ENCODE assay signal across 23 cellular contexts in genomic region chr4:136562842-136563241, GRCh38.
DNase-seq lines count a peak whose midpoint lies in the region; ATAC-seq, FAIRE-seq and TF ChIP-seq lines count a peak whose summit lies in the region.
"Had no signal": no experiment of that assay in that cellular context is flagged by ENCODE, and none has a peak within 500 bp of the region (broad histone marks: within the 10 kb centered on the region; RNA-seq: fewer than 3 reads in every experiment).

No MANE protein-coding gene starts in this region.

- H3K36me3 ChIP-seq in GM23248 (ENCODE audit: low read depth) (no peaks in the 10 kb centered on the region), astrocyte (ENCODE audit: insufficient read depth, low read length) (no peaks in the 10 kb centered on the region)
- H3K36me3 ChIP-seq: esophagus muscularis mucosa, prostate gland had no signal

- H2AFZ ChIP-seq in GM23248 (no peak overlapping the region), astrocyte (ENCODE audit: low read depth, low read length) (no peak overlapping the region)

- H3K27ac ChIP-seq in GM23248 (no peak overlapping the region), astrocyte (ENCODE audit: low read depth, low read length) (no peak overlapping the region)
- H3K27ac ChIP-seq: esophagus muscularis mucosa, prostate gland had no signal

- no peak for FAIRE-seq in astrocyte (lab: Jason Lieb, UNC)
- FAIRE-seq: keratinocyte, TTC549 had no signal

- DNase-seq in GM23248 (peak; percentile 1), astrocyte (ENCODE audit: low read depth) (peak; percentile 47), fibroblast of the aortic adventitia (ENCODE audit: low read depth) (peak; percentile 4), renal cortical epithelial cell (ENCODE audit: low read depth) (peak; percentile 47), NCI-H69 (lab: John Stamatoyannopoulos, UW) (no peak)
- DNase-seq: activated CD4-positive, alpha-beta T cell treated with anti-CD3 and anti-CD28 coated beads, Interleukin-2, amount 10 ng/mL, durations not matched to agents 24 days and 14 days; activated CD8-positive, alpha-beta memory T cell treated with anti-CD3 and anti-CD28 coated beads, Interleukin-2, amount 50 U/mL, for 4 hours; CD8-positive, alpha-beta memory T cell; central memory CD4-positive, alpha-beta T cell; DND-41; effector CD4-positive, alpha-beta T cell; hippocampal formation; NCI-H1105 treated with DMSO at 0.1 percent for 48 hours; NCI-H2107; NCI-H510A had no signal

- ATAC-seq in HG03442 (IDR thresholded peaks at IDR 0.05; ENCODE audit: unreplicated experiment) (no peak), GM19397 (IDR thresholded peaks at IDR 0.05; ENCODE audit: unreplicated experiment) (no peak), GM19035 (IDR thresholded peaks at IDR 0.05; ENCODE audit: unreplicated experiment) (no peak)
- ATAC-seq: natural killer cell treated with Interleukin-12 subunit alpha and Interleukin-12 subunit beta and Interleukin-15 and Interleukin-18, amount 100 ng/mL, for 72 hours had no signal

- H3K27me3 Mint-ChIP-seq in astrocyte (ENCODE audit: low read depth, unreplicated experiment): no peaks in the 10 kb centered on the region
- H3K27me3 Mint-ChIP-seq: activated CD4-positive, alpha-beta T cell treated with anti-CD3 and anti-CD28 coated beads, Interleukin-2, amount 10 ng/mL, durations not matched to agents 24 days and 14 days; CD8-positive, alpha-beta memory T cell; natural killer cell treated with Interleukin-12 subunit alpha and Interleukin-12 subunit beta and Interleukin-15 and Interleukin-18, amount 100 ng/mL, for 72 hours had no signal

- no peak for TF ChIP-seq CTCF in astrocyte (IDR thresholded peaks at IDR 0.05; ENCODE audit: insufficient read depth, low read depth, low read length)
- TF ChIP-seq CTCF in fibroblast of the aortic adventitia (IDR thresholded peaks at IDR 0.05; ENCODE audit: insufficient read depth, low read length): no peak

- no peaks in the 10 kb centered on the region for H3K9me3 Mint-ChIP-seq in astrocyte (ENCODE audit: unreplicated experiment)
- H3K9me3 Mint-ChIP-seq: activated CD4-positive, alpha-beta T cell treated with anti-CD3 and anti-CD28 coated beads, Interleukin-2, amount 10 ng/mL, durations not matched to agents 24 days and 14 days had no signal

- no peak overlapping the region for H3K4me3 ChIP-seq in GM23248
- no peak overlapping the region for H3K4me3 ChIP-seq in astrocyte (ENCODE audit: insufficient read depth, low read depth, low read length)
- no peak overlapping the region for H3K4me3 ChIP-seq in fibroblast of the aortic adventitia (ENCODE audit: low read depth, low read length)
- H3K4me3 ChIP-seq: esophagus muscularis mucosa, prostate gland had no signal

- H3K9ac ChIP-seq in GM23248 (no peak overlapping the region), astrocyte (ENCODE audit: low read length) (no peak overlapping the region)

- H4K20me1 ChIP-seq in GM23248 (ENCODE audit: insufficient read depth) (no peaks in the 10 kb centered on the region), astrocyte (ENCODE audit: insufficient read depth, low read length) (no peaks in the 10 kb centered on the region)

- no peaks in the 10 kb centered on the region for H3F3A ChIP-seq in GM23248 (ENCODE audit: insufficient read depth)

- H3K9me2 ChIP-seq in GM23248 (ENCODE audit: insufficient read depth): no peaks in the 10 kb centered on the region

- no peaks in the 10 kb centered on the region for H3K36me3 Mint-ChIP-seq in astrocyte (ENCODE audit: low read depth, unreplicated experiment)
- H3K36me3 Mint-ChIP-seq: CD8-positive, alpha-beta memory T cell; natural killer cell treated with Interleukin-12 subunit alpha and Interleukin-12 subunit beta and Interleukin-15 and Interleukin-18, amount 100 ng/mL, for 72 hours had no signal

- H3K4me1 ChIP-seq in GM23248 (ENCODE audit: insufficient read depth) (no peaks in the 10 kb centered on the region), astrocyte (ENCODE audit: insufficient read depth, low read length) (no peaks in the 10 kb centered on the region)
- H3K4me1 ChIP-seq: esophagus muscularis mucosa, prostate gland had no signal

- H3K4me1 Mint-ChIP-seq in astrocyte (ENCODE audit: low read depth, unreplicated experiment): peaks cover 6% of the 10 kb centered on the region
- H3K4me1 Mint-ChIP-seq: activated CD4-positive, alpha-beta T cell treated with anti-CD3 and anti-CD28 coated beads, Interleukin-2, amount 10 ng/mL, durations not matched to agents 24 days and 14 days; CD8-positive, alpha-beta memory T cell had no signal

- H3K4me2 ChIP-seq in GM23248 (ENCODE audit: unreplicated experiment) (no peak overlapping the region), astrocyte (ENCODE audit: low read length) (no peak overlapping the region)

- H3K9me3 ChIP-seq in GM23248 (ENCODE audit: low read depth) (no peaks in the 10 kb centered on the region), astrocyte (ENCODE audit: insufficient read depth, low read depth, low read length) (no peaks in the 10 kb centered on the region)
- H3K9me3 ChIP-seq: esophagus muscularis mucosa, prostate gland had no signal

- WGBS in GM23248 (ENCODE audit: low coverage in 1 of 2, low lambda C conversion rate in 2 of 2, missing lambda C conversion rate in 2 of 2), 2 experiments: 7 to 13% methylated on average over 1 of the region's 1 CpG

- H3K4me3 Mint-ChIP-seq in astrocyte (ENCODE audit: unreplicated experiment): no peak overlapping the region
- H3K4me3 Mint-ChIP-seq: activated CD4-positive, alpha-beta T cell treated with anti-CD3 and anti-CD28 coated beads, Interleukin-2, amount 10 ng/mL, durations not matched to agents 24 days and 14 days; CD8-positive, alpha-beta memory T cell; natural killer cell treated with Interleukin-12 subunit alpha and Interleukin-12 subunit beta and Interleukin-15 and Interleukin-18, amount 100 ng/mL, for 72 hours had no signal

- no peaks in the 10 kb centered on the region for H3K27me3 ChIP-seq in GM23248 (replicated peaks; ENCODE audit: insufficient read depth)
- no peaks in the 10 kb centered on the region for H3K27me3 ChIP-seq in astrocyte (ENCODE audit: insufficient read depth, low read length)
- H3K27me3 ChIP-seq: esophagus muscularis mucosa had no signal

- H3K79me2 ChIP-seq in GM23248 (ENCODE audit: insufficient read depth) (no peaks in the 10 kb centered on the region), astrocyte (ENCODE audit: insufficient read depth, low read length) (no peaks in the 10 kb centered on the region)

- H3K27ac Mint-ChIP-seq in astrocyte (ENCODE audit: unreplicated experiment): peak overlapping the region; percentile 67
- H3K27ac Mint-ChIP-seq: activated CD4-positive, alpha-beta T cell treated with anti-CD3 and anti-CD28 coated beads, Interleukin-2, amount 10 ng/mL, durations not matched to agents 24 days and 14 days; CD8-positive, alpha-beta memory T cell; natural killer cell treated with Interleukin-12 subunit alpha and Interleukin-12 subunit beta and Interleukin-15 and Interleukin-18, amount 100 ng/mL, for 72 hours had no signal

- in situ Hi-C loops in GM23248 (cut with MboI): no loop called here
